ENCODE assay signal across 9 cellular contexts in the genomic region with DNA sequence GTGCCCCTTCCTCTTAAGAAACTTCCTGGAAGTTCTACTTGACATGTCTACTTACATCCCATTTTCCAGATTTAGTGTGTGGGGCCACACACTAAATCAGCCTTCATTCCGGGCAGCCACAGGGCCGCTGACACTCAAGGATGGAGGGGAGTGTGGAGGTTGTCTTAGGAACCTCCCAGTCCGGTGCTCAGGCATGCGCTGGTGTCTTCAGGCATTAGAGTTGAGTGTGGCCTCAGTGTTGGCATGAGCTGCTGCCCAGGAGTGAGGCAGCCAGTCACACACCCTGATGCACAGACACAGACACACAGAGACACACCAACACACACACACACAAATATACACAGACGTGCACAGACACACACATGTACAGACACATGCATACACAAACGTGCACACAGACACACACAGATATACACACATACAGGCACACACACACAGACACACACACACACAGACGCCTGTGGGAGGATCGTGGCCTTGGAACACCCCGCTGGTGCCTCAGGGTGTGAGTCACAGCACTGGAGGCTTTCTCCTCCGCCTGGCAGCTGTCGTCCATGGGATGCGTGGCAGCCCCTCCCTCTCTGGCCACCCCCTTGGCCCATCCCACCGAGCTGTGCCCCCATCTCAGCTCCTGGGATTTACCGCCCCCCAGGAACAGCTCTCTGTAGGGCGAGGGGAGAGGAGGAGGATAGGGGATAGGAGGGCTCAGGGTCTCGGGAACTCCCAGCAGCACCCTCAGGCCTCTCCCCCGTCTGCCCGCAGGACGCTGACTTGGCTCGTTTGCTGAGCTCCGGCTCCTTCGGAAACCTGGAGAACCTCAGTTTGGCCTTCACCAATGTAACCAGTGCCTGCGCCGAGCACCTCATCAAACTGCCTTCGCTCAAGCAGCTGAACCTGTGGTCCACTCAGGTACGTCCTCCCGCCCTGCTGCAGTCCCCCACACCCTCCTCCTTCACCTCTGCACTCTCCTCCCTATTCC.
DNase-seq lines count a peak whose midpoint lies in the region; ATAC-seq and TF ChIP-seq lines count a peak whose summit lies in the region.
"Had no signal": no experiment of that assay in that cellular context is flagged by ENCODE, and none has a peak within 500 bp of the region (broad histone marks: within the 10 kb centered on the region; RNA-seq: fewer than 3 reads in every experiment).

No MANE protein-coding gene starts in this region.

- no peak overlapping the region for H3K4me3 ChIP-seq in mammary epithelial cell (replicated peaks in 1 of 3; ENCODE audit: insufficient read depth in 1 of 3, low read depth in 2 of 3, low read length in 3 of 3)
- H3K4me3 ChIP-seq in mucosa of descending colon, result no peak overlapping the region

- H3K4me2 ChIP-seq in mammary epithelial cell (ENCODE audit: insufficient read depth, low read depth, low read length), result no peak overlapping the region

- intact Hi-C loops in mammary epithelial cell (cut with micrococcal nuclease), result no loop called here
- intact Hi-C loops in mucosa of descending colon (cut with DNase I, micrococcal nuclease), result no loop called here
- intact Hi-C loops in cardiac septum (cut with DNase I), result no loop called here

- whole genome bisulfite sequencing in mammary epithelial cell (ENCODE audit: low coverage, missing lambda C conversion rate), result 87% methylated on average over 8 of the region's 27 CpGs

- H3K9ac ChIP-seq in mammary epithelial cell (ENCODE audit: insufficient read depth, low read length), result no peak overlapping the region

- ATAC-seq in mucosa of descending colon (peak; percentile 27), GM19324 (IDR thresholded peaks at IDR 0.05; ENCODE audit: low FRiP score, unreplicated experiment) (no peak), HG02970 (IDR thresholded peaks at IDR 0.05; ENCODE audit: low FRiP score, unreplicated experiment) (no peak)

- H3K79me2 ChIP-seq in mammary epithelial cell (ENCODE audit: insufficient read depth, low read length), result no peaks in the 10 kb centered on the region

- CTCF ChIA-PET in mammary epithelial cell (lab: Charles Lee; ENCODE audit: low non-redundant PET), result no interaction called here

- H2AFZ ChIP-seq in mammary epithelial cell (ENCODE audit: low read depth, low read length), result no peak overlapping the region

- H3K27me3 ChIP-seq in mammary epithelial cell (ENCODE audit: insufficient read depth, low read length), result no peaks in the 10 kb centered on the region

- no peak overlapping the region for H3K27ac ChIP-seq in mammary epithelial cell (ENCODE audit: insufficient read depth, low read depth, low read length)

- no peaks in the 10 kb centered on the region for H4K20me1 ChIP-seq in mammary epithelial cell (ENCODE audit: insufficient read depth, low read length)

- BruUV-seq in mammary epithelial cell (replicated peaks; lab: Mats Ljungman, UMichigan), result no TSS peak

- H3K9me3 ChIP-seq in mammary epithelial cell (replicated peaks; ENCODE audit: insufficient read depth, low read length) (no peaks in the 10 kb centered on the region), mucosa of descending colon (no peaks in the 10 kb centered on the region)

- dilution Hi-C loops in mammary epithelial cell (cut with HindIII; ENCODE audit: low sequenced_read_pairs), result loop anchor here (10.0 kb wide), 2 partner anchors 79 to 309 kb away; no protein-coding TSS in a partner anchor

- peaks cover 21% of the 10 kb centered on the region for H3K36me3 ChIP-seq in mammary epithelial cell (ENCODE audit: insufficient read depth, low read length)
- no peaks in the 10 kb centered on the region for H3K36me3 ChIP-seq in mucosa of descending colon (ENCODE audit: low read depth)

- peak; percentile 65 for DNase-seq in AG08396 (ENCODE audit: low spot score)
- DNase-seq in HS-27A (ENCODE audit: low read depth), result peak; percentile 27
- peak; percentile 59 for DNase-seq in mammary epithelial cell
- peak in 2 of 3 donors; percentile 49 to 70 for DNase-seq in mucosa of descending colon
- DNase-seq in putamen (ENCODE audit: low spot score), result no peak
- DNase-seq in cardiac septum (ENCODE audit: low spot score), result no peak
- DNase-seq: NCI-H748 treated with DMSO at 0.1 percent for 48 hours had no signal

- in situ Hi-C loops in mammary epithelial cell (cut with MboI; ENCODE audit: low sequenced_read_pairs in 2 of 2), result no loop called here

- H3K4me1 ChIP-seq in mammary epithelial cell (ENCODE audit: insufficient read depth, low read length), result peaks cover 13% of the 10 kb centered on the region
- H3K4me1 ChIP-seq in mucosa of descending colon (ENCODE audit: low read depth), result peaks cover 20% of the 10 kb centered on the region

- TF ChIP-seq CTCF in mammary epithelial cell (conservative IDR thresholded peaks at IDR 0.05 in 1 of 2, IDR thresholded peaks at IDR 0.05 in 1 of 2; ENCODE audit: extremely low read depth in 1 of 2, insufficient read depth in 1 of 2, low read depth in 1 of 2, low read length in 2 of 2), result no peak
- TF ChIP-seq CTCF in mucosa of descending colon (IDR thresholded peaks at IDR 0.05), result no peak

Comparison
In these comparisons a context has a peak if more than half of its experiments do, and no peak if none do; other contexts are left out.
1. DNase-seq: peak in AG08396 (single experiment), HS-27A (single experiment), mammary epithelial cell (single experiment) and mucosa of descending colon (2 of 3); none in putamen (single experiment) and cardiac septum (single experiment).